ENCODE assay signal across 8 cellular contexts in the genomic region with DNA sequence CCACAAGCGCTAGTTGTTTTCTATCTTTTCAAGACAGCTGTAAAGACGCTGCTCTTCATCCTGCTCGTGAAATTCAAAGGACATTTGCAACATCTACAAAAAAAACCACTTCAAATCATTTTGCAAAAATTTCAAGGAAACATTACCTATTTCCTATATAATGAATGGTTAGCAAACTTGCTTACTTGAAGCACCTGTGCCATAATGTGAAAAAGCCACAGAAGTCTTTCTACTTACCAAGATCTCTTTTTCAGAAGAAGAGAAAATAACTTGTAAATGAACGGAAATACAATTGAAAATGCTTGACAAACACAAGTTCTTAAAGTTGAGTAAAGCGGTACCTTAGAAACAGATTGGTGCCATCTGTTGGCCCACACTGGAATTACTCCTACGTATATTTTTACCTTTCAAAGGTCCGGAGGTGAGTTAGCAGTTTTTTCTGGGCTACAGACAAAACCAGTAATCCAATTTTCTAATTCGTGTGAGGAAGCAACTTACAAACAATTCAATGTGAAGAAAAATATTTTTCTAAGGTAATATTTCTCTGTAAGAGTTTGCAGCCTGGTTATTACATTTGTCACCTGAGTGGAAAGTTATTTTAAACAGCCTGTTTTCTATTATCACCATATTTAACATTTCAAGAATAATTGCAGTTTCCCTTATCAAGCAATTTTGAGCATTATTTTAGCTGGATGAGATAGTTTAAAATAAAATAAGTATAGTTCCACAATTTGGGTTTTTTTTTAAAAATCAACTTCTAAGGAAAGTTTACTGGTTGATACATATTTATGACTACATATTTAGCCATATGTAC. TPM values are rescaled to one million over a fixed set of nuclear protein-coding genes. Genes with fewer than 3 reads are reported as not detected.
DNase-seq lines count a peak whose midpoint lies in the region; ATAC-seq and TF ChIP-seq lines count a peak whose summit lies in the region.

A gene with protein sequence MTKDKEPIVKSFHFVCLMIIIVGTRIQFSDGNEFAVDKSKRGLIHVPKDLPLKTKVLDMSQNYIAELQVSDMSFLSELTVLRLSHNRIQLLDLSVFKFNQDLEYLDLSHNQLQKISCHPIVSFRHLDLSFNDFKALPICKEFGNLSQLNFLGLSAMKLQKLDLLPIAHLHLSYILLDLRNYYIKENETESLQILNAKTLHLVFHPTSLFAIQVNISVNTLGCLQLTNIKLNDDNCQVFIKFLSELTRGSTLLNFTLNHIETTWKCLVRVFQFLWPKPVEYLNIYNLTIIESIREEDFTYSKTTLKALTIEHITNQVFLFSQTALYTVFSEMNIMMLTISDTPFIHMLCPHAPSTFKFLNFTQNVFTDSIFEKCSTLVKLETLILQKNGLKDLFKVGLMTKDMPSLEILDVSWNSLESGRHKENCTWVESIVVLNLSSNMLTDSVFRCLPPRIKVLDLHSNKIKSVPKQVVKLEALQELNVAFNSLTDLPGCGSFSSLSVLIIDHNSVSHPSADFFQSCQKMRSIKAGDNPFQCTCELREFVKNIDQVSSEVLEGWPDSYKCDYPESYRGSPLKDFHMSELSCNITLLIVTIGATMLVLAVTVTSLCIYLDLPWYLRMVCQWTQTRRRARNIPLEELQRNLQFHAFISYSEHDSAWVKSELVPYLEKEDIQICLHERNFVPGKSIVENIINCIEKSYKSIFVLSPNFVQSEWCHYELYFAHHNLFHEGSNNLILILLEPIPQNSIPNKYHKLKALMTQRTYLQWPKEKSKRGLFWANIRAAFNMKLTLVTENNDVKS (minus strand): TSS at position 294 of the 814 bp plus-strand sequence. CDS start 27,344 bp downstream, outside the sequence.

- H3K4me3 ChIP-seq in HCT116 (replicated peaks in 1 of 2; ENCODE audit: low read depth in 1 of 2, low read length in 2 of 2) (peak within 1 kb of the TSS; percentile 41 to 57), lung (no peak within 1 kb of the TSS)

- POLR2A ChIA-PET in HCT116 (lab: Charles Lee): interaction anchor here (0.9 kb wide), 1 partner anchor 33 kb away, joined by 4 read pairs; no protein-coding TSS in a partner anchor

- H3K27me3 ChIP-seq in HCT116 (ENCODE audit: insufficient read depth, low read length) (no peaks in the 10 kb centered on the region), lung (ENCODE audit: control insufficient read depth, insufficient read depth) (no peaks in the 10 kb centered on the region)

- peak within 1 kb of the TSS; percentile 84 for H3K27ac ChIP-seq in HCT116 (ENCODE audit: low read depth, low read length)
- peak within 1 kb of the TSS; percentile 69 to 92 for H3K27ac ChIP-seq in lung (ENCODE audit: low read depth in 1 of 2, low read length in 1 of 2)

- ATAC-seq in HCT116 (peak; percentile 4; the same call in 1 of the 2 replicates), lung (ENCODE audit: insufficient read depth, low FRiP score) (peak; percentile 73), GM18873 (IDR thresholded peaks at IDR 0.05; ENCODE audit: low FRiP score, unreplicated experiment) (no peak)
- ATAC-seq in activated CD4-positive, CD25-positive, alpha-beta regulatory T cell treated with anti-CD3 and anti-CD28 coated beads, Interleukin-2, amount 50 U/mL, for 24 hours: peak; percentile 31 to 48

- H3K4me2 ChIP-seq in HCT116 (ENCODE audit: low read length): peak within 1 kb of the TSS; percentile 90

- H3K9me2 ChIP-seq in HCT116 (ENCODE audit: insufficient read depth): no peaks in the 10 kb centered on the region

- CTCF ChIA-PET in HCT116 (lab: Charles Lee): interaction anchor here (0.7 to 2.5 kb wide), 7 partner anchors 8 to 677 kb away, joined by 3 to 19 read pairs (median 4); no protein-coding TSS in a partner anchor

- TF ChIP-seq CTCF in HCT116 (IDR thresholded peaks at IDR 0.05 in 2 of 3, conservative IDR thresholded peaks at IDR 0.05 in 1 of 3; ENCODE audit: borderline replicate concordance in 1 of 3, insufficient read depth in 1 of 3, low read depth in 2 of 3, low read length in 2 of 3): peak; percentile 58 to 78 (median 64); a peak in 5 of 6 replicates
- peak; percentile 44 for TF ChIP-seq CTCF in lung (IDR thresholded peaks at IDR 0.05; ENCODE audit: control extremely low read depth, extremely low read depth)

- H3K79me2 ChIP-seq in HCT116 (ENCODE audit: insufficient read depth, low read length): no peaks in the 10 kb centered on the region

- H4K20me1 ChIP-seq in HCT116 (ENCODE audit: insufficient read depth): no peaks in the 10 kb centered on the region

- no peaks in the 10 kb centered on the region for H3K36me3 ChIP-seq in HCT116 (ENCODE audit: control insufficient read depth in 1 of 2, insufficient read depth in 2 of 2, low read length in 2 of 2)
- no peaks in the 10 kb centered on the region for H3K36me3 ChIP-seq in lung (ENCODE audit: control insufficient read depth in 2 of 2, insufficient read depth in 2 of 2, low read length in 2 of 2)

- WGBS in lung, 2 donors: 2 to 9% methylated on average over 8 of the region's 8 CpGs

- H3K4me1 ChIP-seq in HCT116 (ENCODE audit: control insufficient read depth in 1 of 2, insufficient read depth in 2 of 2, low read length in 2 of 2) (peaks cover 19 to 49% of the 10 kb centered on the region in 2 experiments), lung (ENCODE audit: control insufficient read depth in 2 of 2, insufficient read depth in 2 of 2, low read length in 2 of 2) (peaks cover 1 to 6% of the 10 kb centered on the region in 2 donors)

- TF ChIP-seq RAD21 in HCT116 (IDR thresholded peaks at IDR 0.05; ENCODE audit: low read depth): peak; percentile 53

- H3K9ac ChIP-seq in HCT116 (ENCODE audit: low read length): peak within 1 kb of the TSS; percentile 53

- intact Hi-C loops in HCT116 (cut with micrococcal nuclease): loop anchor here (2.0 to 10.0 kb wide), 4 partner anchors 98 to 794 kb away; no protein-coding TSS in a partner anchor

- TF ChIP-seq POLR2A in HCT116 (IDR thresholded peaks at IDR 0.05; ENCODE audit: borderline replicate concordance, extremely low read depth, insufficient read depth, insufficient read length): no peak

- RAD21 ChIA-PET in HCT116 (lab: Charles Lee; ENCODE audit: low non-redundant PET in 1 of 2, low total read pairs in 2 of 2, uncharacterized antibody in 2 of 2, unreplicated experiment in 2 of 2): no interaction called here

- no peaks in the 10 kb centered on the region for H3K9me3 ChIP-seq in HCT116 (ENCODE audit: control insufficient read depth in 1 of 2, insufficient read depth in 1 of 2, low read depth in 1 of 2, low read length in 2 of 2)
- no peaks in the 10 kb centered on the region for H3K9me3 ChIP-seq in lung (ENCODE audit: control insufficient read depth in 2 of 2, insufficient read depth in 1 of 2, low read length in 1 of 2)

- no TSS peak for BruUV-seq in HCT116 (replicated peaks; lab: Mats Ljungman, UMichigan)

- H2AFZ ChIP-seq in HCT116 (ENCODE audit: low read depth, low read length, poor library complexity, severe bottlenecking): peak within 1 kb of the TSS; percentile 97

- DNase-seq in ELF-1 (ENCODE audit: low read depth, low spot score): peak; percentile 70
- peak; percentile 80 for DNase-seq in HCT116 (ENCODE audit: low read depth, low spot score)
- peak; percentile 47 for DNase-seq in NCI-H187 treated with DMSO at 0.1 percent for 48 hours (lab: John Stamatoyannopoulos, UW)
- DNase-seq in dedifferentiated amniotic fluid mesenchymal stem cell (ENCODE audit: extremely low spot score): peak; percentile 58
- peak; percentile 38 for DNase-seq in lung (ENCODE audit: low spot score)
- DNase-seq in stimulated activated CD8-positive, alpha-beta memory T cell treated with anti-CD3 and anti-CD28 coated beads, Interleukin-7, amount 100 ng/mL, for 4 hours (ENCODE audit: low read depth in 2 of 2): peak; percentile 18 to 48

TF ChIP-seq in HCT116, 20 proteins besides CTCF, POLR2A, EP300 and RAD21:
- TF ChIP-seq, protein P1, sequence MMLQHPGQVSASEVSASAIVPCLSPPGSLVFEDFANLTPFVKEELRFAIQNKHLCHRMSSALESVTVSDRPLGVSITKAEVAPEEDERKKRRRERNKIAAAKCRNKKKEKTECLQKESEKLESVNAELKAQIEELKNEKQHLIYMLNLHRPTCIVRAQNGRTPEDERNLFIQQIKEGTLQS (IDR thresholded peaks at IDR 0.05): no peak
- TF ChIP-seq CEBPB (IDR thresholded peaks at IDR 0.05; ENCODE audit: low read depth) (no peak), FOSL1 (IDR thresholded peaks at IDR 0.05; ENCODE audit: low read depth) (0 out of 2 replicates have a peak, but pooled peaks have one; percentile 11), ELF1 (IDR thresholded peaks at IDR 0.05; ENCODE audit: borderline replicate concordance, low read depth) (no peak; the same call in 1 of the 2 replicates), JUND (IDR thresholded peaks at IDR 0.05) (0 out of 2 replicates have a peak, but pooled peaks have one; percentile 19)

RNA-seq across cellular contexts. Expression of the gene that starts here (rescaled TPM):
- total RNA-seq in HCT116 (2021; ENCODE audit: unreplicated experiment) (4.8 TPM), lung (1 to 10 TPM; 5.7 to 6.3 TPM)
- polyA plus RNA-seq in HCT116 (2012): 0.66 and 0.92 TPM in 2 replicates
- 1 to 10 TPM in 1 of 2 donors, under 1 TPM in 1; 0.53 to 4.3 TPM for polyA plus RNA-seq in lung
